ENCODE assay signal across 14 cellular contexts in genomic region chr2:185578293-185578692, GRCh38.
DNase-seq lines count a peak whose midpoint lies in the region; ATAC-seq lines count a peak whose summit lies in the region.
"Had no signal": no experiment of that assay in that cellular context is flagged by ENCODE, and none has a peak within 500 bp of the region (broad histone marks: within the 10 kb centered on the region; RNA-seq: fewer than 3 reads in every experiment).

No MANE protein-coding gene starts in this region.

- DNase-seq in AG08395 (ENCODE audit: low spot score): no peak
- DNase-seq in activated CD4-positive, alpha-beta T cell treated with anti-CD3 and anti-CD28 coated beads, Interleukin-2, amount 50 U/mL, for 4 hours: no peak
- DNase-seq: HCEC 1CT, NCI-H1436 treated with DMSO at 0.1 percent for 48 hours, NCI-H2081 treated with DMSO at 0.1 percent for 48 hours, NCI-H2227 treated with DMSO at 0.1 percent for 48 hours, PC-3 had no signal

- ATAC-seq in GM18508 (IDR thresholded peaks at IDR 0.05; ENCODE audit: insufficient read depth, unreplicated experiment) (peak; percentile 83), GM19395 (IDR thresholded peaks at IDR 0.05; ENCODE audit: unreplicated experiment) (peak; percentile 42), HG02981 (IDR thresholded peaks at IDR 0.05; ENCODE audit: unreplicated experiment) (peak; percentile 61), HG03432 (IDR thresholded peaks at IDR 0.05; ENCODE audit: unreplicated experiment) (peak; percentile 67), HG02870 (IDR thresholded peaks at IDR 0.05; ENCODE audit: unreplicated experiment) (no peak), GM19455 (IDR thresholded peaks at IDR 0.05; ENCODE audit: unreplicated experiment) (no peak)
- ATAC-seq: K562, PC-3 had no signal

Comparison
In these comparisons a context has a peak if more than half of its experiments do, and no peak if none do; other contexts are left out.
1. ATAC-seq: peak in GM18508 (single experiment), GM19395 (single experiment), HG02981 (single experiment) and HG03432 (single experiment); none in HG02870 (single experiment) and GM19455 (single experiment).